8 cellular contexts compared by ENCODE assay signal in genomic region chr12:51923506-51924365, GRCh38. TPM values are rescaled to one million over a fixed set of nuclear protein-coding genes. Genes with fewer than 3 reads are reported as not detected.
DNase-seq lines count a peak whose midpoint lies in the region; ATAC-seq and TF ChIP-seq lines count a peak whose summit lies in the region.

No MANE protein-coding gene starts in this region.

- peaks cover 3% of the 10 kb centered on the region for H3K27me3 Mint-ChIP-seq in neural crest cell (ENCODE audit: low read depth)

- no peaks in the 10 kb centered on the region for H3K9me3 Mint-ChIP-seq in neural crest cell

- peak overlapping the region; percentile 57 for H3K27ac Mint-ChIP-seq in neural crest cell (ENCODE audit: unreplicated experiment)

- ATAC-seq in esophagus mucosa (peak; percentile 60), GM18498 (IDR thresholded peaks at IDR 0.05; ENCODE audit: unreplicated experiment) (no peak)

- no peak overlapping the region for H3K4me3 Mint-ChIP-seq in neural crest cell

- H3K27me3 ChIP-seq in KMS-11 (ENCODE audit: insufficient read depth, low read depth) (no peaks in the 10 kb centered on the region), subcutaneous abdominal adipose tissue (ENCODE audit: control insufficient read depth in 5 of 5, insufficient read depth in 4 of 5, low read length in 5 of 5) (no peaks in the 10 kb centered on the region)

- H3K79me2 ChIP-seq in KMS-11 (ENCODE audit: insufficient read depth, low read depth), result no peaks in the 10 kb centered on the region

- DNase-seq in AG20443 (ENCODE audit: low spot score) (peak; percentile 83), neural crest cell (ENCODE audit: low read depth, low spot score) (peak; percentile 54), NCI-H748 treated with DMSO at 0.1 percent for 48 hours (lab: John Stamatoyannopoulos, UW) (no peak)
- DNase-seq in activated CD8-positive, alpha-beta memory T cell treated with anti-CD3 and anti-CD28 coated beads, Interleukin-2, amount 50 U/mL, for 1 hour (ENCODE audit: extremely low read depth), result peak; percentile 5

- H3K9ac ChIP-seq in KMS-11 (no peak overlapping the region), subcutaneous abdominal adipose tissue (ENCODE audit: low read length in 5 of 5) (peak overlapping the region; percentile 53 to 89 (median 72))

- no peaks in the 10 kb centered on the region for H3K4me1 ChIP-seq in KMS-11 (ENCODE audit: low read depth, poor library complexity, severe bottlenecking)
- H3K4me1 ChIP-seq in subcutaneous abdominal adipose tissue (ENCODE audit: control insufficient read depth in 5 of 5, insufficient read depth in 5 of 5, low read length in 5 of 5), result peaks cover 14 to 51% (median 28%) of the 10 kb centered on the region in 5 donors

- H3K4me3 ChIP-seq in KMS-11 (IDR thresholded peaks at IDR 0.05; ENCODE audit: insufficient read depth, low read depth, low read length) (no peak overlapping the region), subcutaneous abdominal adipose tissue (ENCODE audit: low read depth in 1 of 5, low read length in 5 of 5) (peak overlapping the region; percentile 47 to 67 (median 56))

- H3K36me3 Mint-ChIP-seq in neural crest cell (ENCODE audit: low read depth), result no peaks in the 10 kb centered on the region

- peaks cover 11% of the 10 kb centered on the region for H3K4me1 Mint-ChIP-seq in neural crest cell

- no peaks in the 10 kb centered on the region for H4K20me1 ChIP-seq in KMS-11 (ENCODE audit: insufficient read depth)

- peak overlapping the region; percentile 43; the same call in 1 of the 2 replicates for H3K4me2 ChIP-seq in KMS-11

- no peak overlapping the region for H3K27ac ChIP-seq in KMS-11
- H3K27ac ChIP-seq in subcutaneous abdominal adipose tissue (ENCODE audit: low read depth, low read length), result peak overlapping the region; percentile 95

- no peaks in the 10 kb centered on the region for H3K9me3 ChIP-seq in subcutaneous abdominal adipose tissue (ENCODE audit: control insufficient read depth in 5 of 5, low read length in 5 of 5)

- H3K36me3 ChIP-seq in KMS-11 (ENCODE audit: insufficient read depth) (no peaks in the 10 kb centered on the region), subcutaneous abdominal adipose tissue (ENCODE audit: control insufficient read depth in 5 of 5, insufficient read depth in 5 of 5, low read length in 5 of 5) (peaks cover 0 to 21% (median 16%) of the 10 kb centered on the region in 5 donors)

- peak overlapping the region; percentile 72; the same call in 1 of the 2 replicates for H2AFZ ChIP-seq in KMS-11 (ENCODE audit: low read depth)

- TF ChIP-seq CTCF in KMS-11 (conservative IDR thresholded peaks at IDR 0.05; ENCODE audit: low read depth, low read length), result peak; percentile 84
- TF ChIP-seq CTCF in neural crest cell (conservative IDR thresholded peaks at IDR 0.05), result peak; percentile 79

RNA-seq across cellular contexts. Expression of gene ACVRL1, which starts 16.4 kb away (rescaled TPM):
- total RNA-seq in esophagus mucosa, result 4.9 TPM
- 0.14 and 0.49 TPM in 2 replicates for total RNA-seq in neural crest cell

RNA-seq across cellular contexts. Expression of gene ACVR1B, which starts 27.8 kb away (rescaled TPM):
- 19.2 TPM for total RNA-seq in esophagus mucosa
- total RNA-seq in neural crest cell, result 30.5 and 34.3 TPM in 2 replicates

RNA-seq across cellular contexts. Expression of gene ANKRD33, which starts 35.8 kb away (rescaled TPM):
- not detected for total RNA-seq in esophagus mucosa
- total RNA-seq in neural crest cell, result not detected in 2 replicates
